1 cellular context compared by ENCODE assay signal in the genomic region with DNA sequence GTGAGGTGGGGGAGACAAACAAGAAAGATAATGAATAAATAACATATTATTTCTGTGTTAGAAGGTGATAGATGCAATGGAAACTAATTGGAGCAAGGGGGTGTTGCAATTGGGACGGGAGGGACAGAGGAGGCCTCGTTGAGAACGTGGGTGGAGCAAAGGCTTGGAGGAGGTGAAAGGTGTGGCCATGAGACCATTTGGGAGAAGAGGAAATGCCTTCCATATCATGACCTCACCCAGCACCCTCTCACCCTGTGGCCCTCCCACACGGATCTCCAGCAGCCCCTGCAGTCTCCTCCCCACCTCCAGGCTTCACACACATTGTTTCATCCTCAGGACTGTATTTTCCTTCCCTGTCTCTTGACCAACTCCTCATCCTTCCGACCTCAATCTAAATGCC.
TF ChIP-seq lines count a peak whose summit lies in the region.

No MANE protein-coding gene starts in this region.

TF ChIP-seq in HCT116, 20 proteins besides CTCF, POLR2A, EP300 and RAD21 (continued from another document):
- no peak; the same call in none of the 2 replicates for TF ChIP-seq CBX3 (IDR thresholded peaks at IDR 0.05; ENCODE audit: low read depth)
- peak; percentile 82 for TF ChIP-seq POLR2AphosphoS5 (IDR thresholded peaks at IDR 0.05; ENCODE audit: low read depth, low read length)
